Comparison of ENCODE assay signal across 21 cellular contexts in genomic region chr10:118916777-118917176, GRCh38.
DNase-seq lines count a peak whose midpoint lies in the region; ATAC-seq and TF ChIP-seq lines count a peak whose summit lies in the region.
"Had no signal": no experiment of that assay in that cellular context is flagged by ENCODE, and none has a peak within 500 bp of the region (broad histone marks: within the 10 kb centered on the region; RNA-seq: fewer than 3 reads in every experiment).

No MANE protein-coding gene starts in this region.

- no peaks in the 10 kb centered on the region for H3K9me3 ChIP-seq in esophagus muscularis mucosa
- H3K9me3 ChIP-seq in neuronal stem cell (replicated peaks in 1 of 2; ENCODE audit: control insufficient read depth in 2 of 2, insufficient read depth in 1 of 2, low read depth in 1 of 2, low read length in 2 of 2), result no peaks in the 10 kb centered on the region
- H3K9me3 ChIP-seq: BE2C, BLaER1 had no signal

- 93% methylated on average over 6 of the region's 6 CpGs for WGBS in esophagus muscularis mucosa
- WGBS in neuronal stem cell (ENCODE audit: extremely low coverage in 2 of 2, insufficient read length in 2 of 2, insufficient replicate concordance in 1 of 2), 2 donors, result no CpG with 5 or more reads among the region's 6 CpGs

- H3K4me3 ChIP-seq in esophagus muscularis mucosa (no peak overlapping the region), neuronal stem cell (ENCODE audit: low read length in 2 of 2) (no peak overlapping the region)
- H3K4me3 ChIP-seq: BLaER1 had no signal

- no peak overlapping the region for H3K23ac ChIP-seq in neuronal stem cell (ENCODE audit: low read depth, low read length, poor library complexity)

- no peak overlapping the region for H2BK120ac ChIP-seq in neuronal stem cell (ENCODE audit: low read depth, low read length)

- no peak overlapping the region for H4K91ac ChIP-seq in neuronal stem cell (ENCODE audit: low read depth, low read length, poor library complexity)

- DNase-seq in esophagus muscularis mucosa (ENCODE audit: extremely low spot score) (peak; percentile 70), glutamatergic neuron (no peak), neuronal stem cell (ENCODE audit: low spot score) (no peak), type B pancreatic cell (ENCODE audit: extremely low spot score, unreplicated experiment) (peak; percentile 34), DMS53 (lab: John Stamatoyannopoulos, UW) (no peak), islet precursor cell (no peak)
- DNase-seq in activated CD8-positive, alpha-beta T cell treated with anti-CD3 and anti-CD28 coated beads, Interleukin-2, amount 10 ng/mL, durations not matched to agents 7 days and 5 days, result no peak
- DNase-seq: 8988T; ACHN; BE2C; C1 segment of cervical spinal cord; CD4-positive, alpha-beta memory T cell; CD4-positive, CD25-positive, alpha-beta regulatory T cell; CD8-positive, alpha-beta memory T cell; COR-L47; DMS 273 treated with DMSO at 0.1 percent for 48 hours; DMS153; DMS79 treated with DMSO at 0.1 percent for 48 hours; GF-D8 had no signal

- H3K27ac ChIP-seq in esophagus muscularis mucosa (replicated peaks in 1 of 4) (no peak overlapping the region), neuronal stem cell (replicated peaks; ENCODE audit: low read length) (no peak overlapping the region)
- H3K27ac ChIP-seq: BLaER1 had no signal

- no peak overlapping the region for H3K4me2 ChIP-seq in neuronal stem cell (ENCODE audit: insufficient read depth, low read length, poor library complexity, severe bottlenecking)
- H3K4me2 ChIP-seq: BLaER1 had no signal

- H2AFZ ChIP-seq in neuronal stem cell (ENCODE audit: low read length), result no peak overlapping the region

- no peak for TF ChIP-seq CTCF in esophagus muscularis mucosa (IDR thresholded peaks at IDR 0.05)
- TF ChIP-seq CTCF in glutamatergic neuron (IDR thresholded peaks at IDR 0.05; ENCODE audit: partially characterized antibody, unreplicated experiment), result no peak
- TF ChIP-seq CTCF in type B pancreatic cell (conservative IDR thresholded peaks at IDR 0.05), result no peak

- H2BK12ac ChIP-seq in neuronal stem cell (ENCODE audit: low read length), result peak overlapping the region; percentile 89

- no peak for TF ChIP-seq EP300 in esophagus muscularis mucosa (IDR thresholded peaks at IDR 0.05)

- H3K27me3 Mint-ChIP-seq in glutamatergic neuron (ENCODE audit: unreplicated experiment), result peaks cover 17% of the 10 kb centered on the region
- H3K27me3 Mint-ChIP-seq in type B pancreatic cell, result peaks cover 1% of the 10 kb centered on the region
- peaks cover 2% of the 10 kb centered on the region for H3K27me3 Mint-ChIP-seq in activated CD8-positive, alpha-beta T cell treated with anti-CD3 and anti-CD28 coated beads, Interleukin-2, amount 10 ng/mL, durations not matched to agents 7 days and 5 days (ENCODE audit: low read depth)

- H2BK5ac ChIP-seq in neuronal stem cell (ENCODE audit: low read length), result no peak overlapping the region

- no peak overlapping the region for H3K4me3 Mint-ChIP-seq in glutamatergic neuron (ENCODE audit: unreplicated experiment)
- no peak overlapping the region for H3K4me3 Mint-ChIP-seq in type B pancreatic cell
- H3K4me3 Mint-ChIP-seq in activated CD8-positive, alpha-beta T cell treated with anti-CD3 and anti-CD28 coated beads, Interleukin-2, amount 10 ng/mL, durations not matched to agents 7 days and 5 days, result no peak overlapping the region
- H3K4me3 Mint-ChIP-seq: CD14-positive monocyte; CD4-positive, alpha-beta memory T cell; CD4-positive, CD25-positive, alpha-beta regulatory T cell; CD8-positive, alpha-beta memory T cell had no signal

- H3K9me3 Mint-ChIP-seq in glutamatergic neuron (ENCODE audit: unreplicated experiment), result peaks cover 22% of the 10 kb centered on the region
- peaks cover 4% of the 10 kb centered on the region for H3K9me3 Mint-ChIP-seq in type B pancreatic cell
- H3K9me3 Mint-ChIP-seq in activated CD8-positive, alpha-beta T cell treated with anti-CD3 and anti-CD28 coated beads, Interleukin-2, amount 10 ng/mL, durations not matched to agents 7 days and 5 days (ENCODE audit: insufficient read depth), result no peaks in the 10 kb centered on the region
- H3K9me3 Mint-ChIP-seq: CD4-positive, alpha-beta memory T cell; CD4-positive, CD25-positive, alpha-beta regulatory T cell had no signal

- peak overlapping the region; percentile 31 for H3K18ac ChIP-seq in neuronal stem cell (ENCODE audit: low read length)

- H4K8ac ChIP-seq in neuronal stem cell (ENCODE audit: low read depth, low read length), result no peak overlapping the region

- POLR2A ChIA-PET in activated CD8-positive, alpha-beta T cell treated with anti-CD3 and anti-CD28 coated beads, Interleukin-2, amount 10 ng/mL, durations not matched to agents 7 days and 5 days (lab: Charles Lee), result no interaction called here

- H3K79me1 ChIP-seq in neuronal stem cell (ENCODE audit: low read depth, low read length), result no peaks in the 10 kb centered on the region

- no peak overlapping the region for H3K9ac ChIP-seq in neuronal stem cell (ENCODE audit: low read depth, low read length, poor library complexity)
- H3K9ac ChIP-seq: BLaER1 had no signal

- H3K27ac Mint-ChIP-seq in glutamatergic neuron (ENCODE audit: unreplicated experiment) (peak overlapping the region; percentile 30), type B pancreatic cell (no peak overlapping the region)
- H3K27ac Mint-ChIP-seq in activated CD8-positive, alpha-beta T cell treated with anti-CD3 and anti-CD28 coated beads, Interleukin-2, amount 10 ng/mL, durations not matched to agents 7 days and 5 days, result no peak overlapping the region
- H3K27ac Mint-ChIP-seq: CD4-positive, alpha-beta memory T cell; CD4-positive, CD25-positive, alpha-beta regulatory T cell had no signal

- no peak overlapping the region for H3K14ac ChIP-seq in neuronal stem cell (ENCODE audit: low read length)

- H2BK15ac ChIP-seq in neuronal stem cell (ENCODE audit: low read length), result no peak overlapping the region

- H3K36me3 Mint-ChIP-seq in glutamatergic neuron (ENCODE audit: unreplicated experiment) (no peaks in the 10 kb centered on the region), type B pancreatic cell (no peaks in the 10 kb centered on the region)
- H3K36me3 Mint-ChIP-seq in activated CD8-positive, alpha-beta T cell treated with anti-CD3 and anti-CD28 coated beads, Interleukin-2, amount 10 ng/mL, durations not matched to agents 7 days and 5 days (ENCODE audit: low read depth), result no peaks in the 10 kb centered on the region
- H3K36me3 Mint-ChIP-seq: CD14-positive monocyte; CD4-positive, alpha-beta memory T cell; CD4-positive, CD25-positive, alpha-beta regulatory T cell; CD8-positive, alpha-beta memory T cell had no signal

- no peak overlapping the region for H3K4ac ChIP-seq in neuronal stem cell (ENCODE audit: low read length)

- H3K27me3 ChIP-seq in esophagus muscularis mucosa (no peaks in the 10 kb centered on the region), neuronal stem cell (ENCODE audit: control insufficient read depth in 3 of 3, insufficient read depth in 3 of 3, low read depth in 1 of 3, low read length in 3 of 3) (no peaks in the 10 kb centered on the region)
- H3K27me3 ChIP-seq: BE2C, BLaER1 had no signal

- no peak for TF ChIP-seq POLR2A in esophagus muscularis mucosa (IDR thresholded peaks at IDR 0.05; ENCODE audit: low read depth)

- H3K4me1 Mint-ChIP-seq in glutamatergic neuron (ENCODE audit: low read depth, unreplicated experiment), result peaks cover 47% of the 10 kb centered on the region
- peaks cover 5% of the 10 kb centered on the region for H3K4me1 Mint-ChIP-seq in type B pancreatic cell (ENCODE audit: unreplicated experiment)
- no peaks in the 10 kb centered on the region for H3K4me1 Mint-ChIP-seq in activated CD8-positive, alpha-beta T cell treated with anti-CD3 and anti-CD28 coated beads, Interleukin-2, amount 10 ng/mL, durations not matched to agents 7 days and 5 days (ENCODE audit: low read depth)
- H3K4me1 Mint-ChIP-seq: CD14-positive monocyte; CD4-positive, alpha-beta memory T cell; CD4-positive, CD25-positive, alpha-beta regulatory T cell; CD8-positive, alpha-beta memory T cell had no signal

- CTCF ChIA-PET in activated CD8-positive, alpha-beta T cell treated with anti-CD3 and anti-CD28 coated beads, Interleukin-2, amount 10 ng/mL, durations not matched to agents 7 days and 5 days (lab: Charles Lee), result no interaction called here

- H3K36me3 ChIP-seq in esophagus muscularis mucosa (no peaks in the 10 kb centered on the region), neuronal stem cell (replicated peaks in 1 of 2; ENCODE audit: control insufficient read depth in 2 of 2, insufficient read depth in 2 of 2, low read length in 2 of 2) (no peaks in the 10 kb centered on the region)
- H3K36me3 ChIP-seq: BE2C, BLaER1 had no signal

- ATAC-seq in activated CD8-positive, alpha-beta T cell treated with anti-CD3 and anti-CD28 coated beads, Interleukin-2, amount 10 ng/mL, durations not matched to agents 7 days and 5 days, result no peak

- peaks cover under 1 to 18% (median 11%) of the 10 kb centered on the region in 4 donors for H3K4me1 ChIP-seq in esophagus muscularis mucosa
- H3K4me1 ChIP-seq in neuronal stem cell (ENCODE audit: control insufficient read depth in 2 of 2, insufficient read depth in 1 of 2, low read depth in 1 of 2, low read length in 2 of 2), result peaks cover 0 to 9% of the 10 kb centered on the region in 2 donors

- H2AK5ac ChIP-seq in neuronal stem cell (ENCODE audit: low read depth, low read length), result peak overlapping the region; percentile 67

- intact Hi-C loops in esophagus muscularis mucosa (cut with DNase I), result no loop called here

Comparison
In these comparisons a context has a peak if more than half of its experiments do, and no peak if none do; other contexts are left out.
1. DNase-seq: peak in esophagus muscularis mucosa (single experiment) and type B pancreatic cell (single experiment); none in glutamatergic neuron (single experiment), neuronal stem cell (single experiment), activated CD8-positive, alpha-beta T cell treated with anti-CD3 and anti-CD28 coated beads, Interleukin-2, amount 10 ng/mL, durations not matched to agents 7 days and 5 days (single experiment), DMS53 (single experiment) and islet precursor cell (single experiment).